ENCODE assay signal across 1 cellular context in genomic region chr10:70784476-70784875, GRCh38.
TF ChIP-seq lines count a peak whose summit lies in the region.

No MANE protein-coding gene starts in this region.

TF ChIP-seq in A549, 52 proteins besides CTCF, POLR2A, EP300 and RAD21 (continued from another document):
- TF ChIP-seq GATA3 (IDR thresholded peaks at IDR 0.05; ENCODE audit: borderline replicate concordance) (no peak), ELK1 (IDR thresholded peaks at IDR 0.05; ENCODE audit: low read depth, low read length) (no peak), NPAS2 (CRISPR knock-in tag; IDR thresholded peaks at IDR 0.05; ENCODE audit: borderline replicate concordance) (no peak), SMC3 (IDR thresholded peaks at IDR 0.05) (no peak), KDM5A (IDR thresholded peaks at IDR 0.05) (no peak), ZNF302 (CRISPR knock-in tag; IDR thresholded peaks at IDR 0.05) (no peak)
TF ChIP-seq in A549: peak in this region for 0.
